18 cellular contexts compared by ENCODE assay signal in the genomic region with DNA sequence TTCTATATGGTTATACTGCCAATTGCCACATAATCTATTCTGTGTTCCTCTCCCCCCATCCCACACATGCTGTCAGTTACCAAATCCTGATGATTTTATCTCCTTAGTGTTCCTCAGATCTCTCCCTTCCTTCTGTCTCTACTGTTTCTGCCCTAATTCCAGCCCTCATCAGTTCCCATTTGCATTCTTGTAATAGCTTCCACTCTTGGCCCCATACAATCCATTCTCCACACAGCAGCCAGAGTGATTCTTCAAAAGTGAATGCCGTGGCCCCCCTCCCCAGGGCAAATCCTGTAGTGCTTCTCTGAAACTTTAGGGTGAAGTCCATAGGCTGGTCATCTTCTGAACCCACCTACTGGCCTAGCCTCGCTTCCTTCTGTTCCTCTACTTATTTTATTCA.
A peak's percentile ranks its signal among the peaks of the same experiment; 100 is the strongest.
DNase-seq lines count a peak whose midpoint lies in the region; ATAC-seq and TF ChIP-seq lines count a peak whose summit lies in the region.
"Had no signal": no experiment of that assay in that cellular context is flagged by ENCODE, and none has a peak within 500 bp of the region (broad histone marks: within the 10 kb centered on the region; RNA-seq: fewer than 3 reads in every experiment).

No MANE protein-coding gene starts in this region.

- H3K36me3 Mint-ChIP-seq in chondrocyte (ENCODE audit: low read depth), result peaks cover 23% of the 10 kb centered on the region

- H3K36me3 ChIP-seq in trophoblast cell (ENCODE audit: control insufficient read depth in 1 of 2, insufficient read depth in 2 of 2, low read length in 2 of 2) (no peaks in the 10 kb centered on the region), sigmoid colon (peaks cover 0 to 10% (median 0%) of the 10 kb centered on the region in 4 donors)
- H3K36me3 ChIP-seq: BLaER1 treated with 17β-estradiol and CSF1 and Interleukin-3, amounts not matched to agents 10 nM and 100 nM; MG63; SJCRH30 had no signal

- H4K8ac ChIP-seq in trophoblast cell (ENCODE audit: low read depth, low read length), result no peak overlapping the region

- no peak overlapping the region for H2BK5ac ChIP-seq in trophoblast cell (ENCODE audit: low read depth, low read length, poor library complexity)

- ATAC-seq in HG02884 (IDR thresholded peaks at IDR 0.05; ENCODE audit: unreplicated experiment) (no peak), GM18505 (IDR thresholded peaks at IDR 0.05; ENCODE audit: unreplicated experiment) (no peak)
- ATAC-seq: HCT116 had no signal

- H3K27ac Mint-ChIP-seq in chondrocyte (ENCODE audit: unreplicated experiment), result peak overlapping the region; percentile 1

- no peak for TF ChIP-seq POLR2A in GM18505 (IDR thresholded peaks at IDR 0.05; ENCODE audit: borderline replicate concordance, extremely low read depth, insufficient read depth, insufficient read length)
- no peak for TF ChIP-seq POLR2A in sigmoid colon (IDR thresholded peaks at IDR 0.05)

- H4K91ac ChIP-seq in trophoblast cell (ENCODE audit: low read depth, low read length), result no peak overlapping the region

- H3K4me1 ChIP-seq in trophoblast cell (ENCODE audit: control insufficient read depth in 1 of 2, insufficient read depth in 2 of 2, low read length in 2 of 2), result no peaks in the 10 kb centered on the region
- H3K4me1 ChIP-seq in sigmoid colon, result peaks cover 0 to 15% (median 12%) of the 10 kb centered on the region in 4 donors

- H2BK12ac ChIP-seq in trophoblast cell (ENCODE audit: low read length), result no peak overlapping the region

- no peak overlapping the region for H4K12ac ChIP-seq in trophoblast cell (ENCODE audit: low read depth, low read length)

- no peak overlapping the region for H3K18ac ChIP-seq in trophoblast cell (ENCODE audit: low read length)

- H3K4ac ChIP-seq in trophoblast cell (ENCODE audit: low read depth, low read length), result no peak overlapping the region

- no peaks in the 10 kb centered on the region for H3K27me3 ChIP-seq in trophoblast cell (ENCODE audit: insufficient read depth, low read length)
- H3K27me3 ChIP-seq in sigmoid colon, result no peaks in the 10 kb centered on the region
- H3K27me3 ChIP-seq: BLaER1 treated with 17β-estradiol and CSF1 and Interleukin-3, amounts not matched to agents 10 nM and 100 nM; MG63; SJCRH30 had no signal

- H3K9me3 ChIP-seq in trophoblast cell (ENCODE audit: insufficient read depth, low read depth, low read length), result no peaks in the 10 kb centered on the region
- no peaks in the 10 kb centered on the region for H3K9me3 ChIP-seq in sigmoid colon
- H3K9me3 ChIP-seq: BLaER1 treated with 17β-estradiol and CSF1 and Interleukin-3, amounts not matched to agents 10 nM and 100 nM; MG63; SJCRH30 had no signal

- TF ChIP-seq CTCF in chondrocyte (IDR thresholded peaks at IDR 0.05), result no peak
- TF ChIP-seq CTCF in sigmoid colon (IDR thresholded peaks at IDR 0.05), result no peak

- no peak overlapping the region for H2AK5ac ChIP-seq in trophoblast cell (ENCODE audit: low read length)

- no peaks in the 10 kb centered on the region for H3K79me1 ChIP-seq in trophoblast cell (ENCODE audit: low read length)

- no peaks in the 10 kb centered on the region for H3K79me2 ChIP-seq in trophoblast cell (ENCODE audit: control insufficient read depth, insufficient read depth, low read length, poor library complexity)

- no peak overlapping the region for H3K14ac ChIP-seq in trophoblast cell (ENCODE audit: low read length)

- H3K4me1 Mint-ChIP-seq in chondrocyte (ENCODE audit: low read depth), result peaks cover 3% of the 10 kb centered on the region
- H3K4me1 Mint-ChIP-seq: CD4-positive, alpha-beta memory T cell had no signal

- no peak overlapping the region for H2AFZ ChIP-seq in trophoblast cell (ENCODE audit: insufficient read depth, low read length, poor library complexity)

- intact Hi-C loops in sigmoid colon (cut with DNase I), result no loop called here

- no peaks in the 10 kb centered on the region for H3K9me3 Mint-ChIP-seq in chondrocyte (ENCODE audit: low read depth)
- H3K9me3 Mint-ChIP-seq: CD4-positive, alpha-beta memory T cell had no signal

- no CpG with 5 or more reads among the region's 2 CpGs for WGBS in trophoblast cell (ENCODE audit: extremely low coverage, insufficient coverage, insufficient read length)
- WGBS in sigmoid colon, 2 donors, result 84 to 90% methylated on average over 2 of the region's 2 CpGs

- H3K23ac ChIP-seq in trophoblast cell (ENCODE audit: low read length), result peak overlapping the region; percentile 72

- no peaks in the 10 kb centered on the region for H3K27me3 Mint-ChIP-seq in chondrocyte (ENCODE audit: low read depth)
- H3K27me3 Mint-ChIP-seq: CD4-positive, alpha-beta memory T cell had no signal

- TF ChIP-seq EP300 in sigmoid colon (IDR thresholded peaks at IDR 0.05), result no peak

- no peak overlapping the region for H3K27ac ChIP-seq in trophoblast cell (ENCODE audit: low read depth, low read length)
- H3K27ac ChIP-seq in sigmoid colon, result no peak overlapping the region
- H3K27ac ChIP-seq: BLaER1 treated with 17β-estradiol and CSF1 and Interleukin-3, amounts not matched to agents 10 nM and 100 nM; SJCRH30 had no signal

- no peak overlapping the region for H3K4me3 Mint-ChIP-seq in chondrocyte (ENCODE audit: unreplicated experiment)
- H3K4me3 Mint-ChIP-seq: CD4-positive, alpha-beta memory T cell had no signal

- H2BK120ac ChIP-seq in trophoblast cell (ENCODE audit: insufficient read depth, low read length, poor library complexity), result no peak overlapping the region

- no peak overlapping the region for H3K9ac ChIP-seq in trophoblast cell (ENCODE audit: low read length)
- H3K9ac ChIP-seq: BLaER1 treated with 17β-estradiol and CSF1 and Interleukin-3, amounts not matched to agents 10 nM and 100 nM had no signal

- DNase-seq in AG08395 (ENCODE audit: low spot score) (peak; percentile 15), EH (ENCODE audit: low read depth) (peak; percentile 76), chondrocyte (ENCODE audit: low spot score) (no peak), trophoblast cell (peak; percentile 29 to 83), sigmoid colon (no peak)
- DNase-seq: CD4-positive, alpha-beta memory T cell; DND-41; MG63; NCI-H1417 treated with DMSO at 0.1 percent for 48 hours; NCI-H187; NCI-H446; NCI-H526; OCI-M1; SJCRH30 had no signal

- H3K4me3 ChIP-seq in trophoblast cell (ENCODE audit: low read depth, low read length), result no peak overlapping the region
- no peak overlapping the region for H3K4me3 ChIP-seq in sigmoid colon
- H3K4me3 ChIP-seq: BLaER1 treated with 17β-estradiol and CSF1 and Interleukin-3, amounts not matched to agents 10 nM and 100 nM; MG63; SJCRH30 had no signal

- no peak overlapping the region for H3K4me2 ChIP-seq in trophoblast cell (ENCODE audit: low read length)
- H3K4me2 ChIP-seq: BLaER1 treated with 17β-estradiol and CSF1 and Interleukin-3, amounts not matched to agents 10 nM and 100 nM had no signal

Comparison
In these comparisons a context has a peak if more than half of its experiments do, and no peak if none do; other contexts are left out.
1. DNase-seq: peak in AG08395 (single experiment), EH (single experiment) and trophoblast cell (2 of 2); none in chondrocyte (single experiment) and sigmoid colon (single experiment).